ENCODE assay signal across 8 cellular contexts in genomic region chr15:56496635-56497034, GRCh38. TPM values are rescaled to one million over a fixed set of nuclear protein-coding genes. Genes with fewer than 3 reads are reported as not detected.
DNase-seq lines count a peak whose midpoint lies in the region; ATAC-seq and TF ChIP-seq lines count a peak whose summit lies in the region.

No MANE protein-coding gene starts in this region.

- H3K27ac ChIP-seq in dorsolateral prefrontal cortex = no peak overlapping the region

- peaks cover 2% of the 10 kb centered on the region for H3K36me3 Mint-ChIP-seq in memory B cell

- no peaks in the 10 kb centered on the region for H3K27me3 ChIP-seq in dorsolateral prefrontal cortex

- H3K27ac Mint-ChIP-seq in memory B cell = no peak overlapping the region

- peaks cover 4% of the 10 kb centered on the region for H3K4me1 Mint-ChIP-seq in memory B cell

- H3K9me3 Mint-ChIP-seq in memory B cell = peaks cover 4% of the 10 kb centered on the region

- no peak for TF ChIP-seq POLR2A in NB4 (IDR thresholded peaks at IDR 0.05; ENCODE audit: extremely low read depth, insufficient read length)

- TF ChIP-seq CTCF in NB4 (IDR thresholded peaks at IDR 0.05; ENCODE audit: low read depth, low read length) (peak; percentile 45), dorsolateral prefrontal cortex (IDR thresholded peaks at IDR 0.05 in 54 of 56, conservative IDR thresholded peaks at IDR 0.05 in 2 of 56; ENCODE audit: low read depth in 1 of 56, partially characterized antibody in 56 of 56) (peak; percentile 50 to 92 (median 77))

- H3K4me3 ChIP-seq in NB4 (ENCODE audit: low read depth, low read length) (no peak overlapping the region), dorsolateral prefrontal cortex (peak overlapping the region in 50 of 59 donors; percentile 2 to 55 (median 36))

- peak overlapping the region; percentile 33 for H3K4me3 Mint-ChIP-seq in memory B cell

- intact Hi-C loops in dorsolateral prefrontal cortex (cut with DNase I) = loop anchor here (2.0 to 10.0 kb wide), 8 partner anchors 238 to 1028 kb away; partner anchors contain the start of gene ZNF280D (in 1 of the 2)

- peak; percentile 76 for DNase-seq in DMS53 (lab: John Stamatoyannopoulos, UW)
- peak; percentile 74 for DNase-seq in NB4 (ENCODE audit: low read depth)
- DNase-seq in RPMI8226 = peak; percentile 76
- DNase-seq in dorsolateral prefrontal cortex = no peak
- peak in 1 of 2 donors; percentile 46 for DNase-seq in memory B cell (ENCODE audit: low spot score in 2 of 2)

- peak; percentile 80 for ATAC-seq in GM21390 (IDR thresholded peaks at IDR 0.05; ENCODE audit: unreplicated experiment)
- ATAC-seq in memory B cell (ENCODE audit: low read depth) = peak; percentile 83
- ATAC-seq in GM19463 (IDR thresholded peaks at IDR 0.05; ENCODE audit: unreplicated experiment) = no peak
- ATAC-seq in GM21360 (IDR thresholded peaks at IDR 0.05; ENCODE audit: unreplicated experiment) = no peak

- H3K27me3 Mint-ChIP-seq in memory B cell = no peaks in the 10 kb centered on the region

RNA-seq across cellular contexts. Expression of gene MNS1, which starts 31.7 kb away (rescaled TPM):
- 10 to 100 TPM in 15 of 120 experiments, 1 to 10 TPM in 105; 2.9 to 14.9 (median 7.0) TPM for total RNA-seq in dorsolateral prefrontal cortex

Comparison
In these comparisons a context has a peak if more than half of its experiments do, and no peak if none do; other contexts are left out.
1. DNase-seq: peak in DMS53 (single experiment), NB4 (single experiment) and RPMI8226 (single experiment); none in dorsolateral prefrontal cortex (0 of 10).
2. ATAC-seq: peak in GM21390 (single experiment) and memory B cell (single experiment); none in GM19463 (single experiment) and GM21360 (single experiment).